Comparison of ENCODE assay signal across 8 cellular contexts in genomic region chr19:7533925-7534480, GRCh38. TPM values are rescaled to one million over a fixed set of nuclear protein-coding genes. Genes with fewer than 3 reads are reported as not detected.
DNase-seq lines count a peak whose midpoint lies in the region; ATAC-seq and TF ChIP-seq lines count a peak whose summit lies in the region.

No MANE protein-coding gene starts in this region.

- no peaks in the 10 kb centered on the region for H3K9me3 Mint-ChIP-seq in HFFc6
- no peaks in the 10 kb centered on the region for H3K9me3 Mint-ChIP-seq in chondrocyte (ENCODE audit: low read depth)

- H3K36me3 Mint-ChIP-seq in HFFc6 (ENCODE audit: low read depth) (peaks cover 10% of the 10 kb centered on the region), chondrocyte (ENCODE audit: low read depth) (peaks cover 10% of the 10 kb centered on the region)

- H3K27ac Mint-ChIP-seq in HFFc6, result peak overlapping the region; percentile 97
- H3K27ac Mint-ChIP-seq in chondrocyte (ENCODE audit: unreplicated experiment), result peak overlapping the region; percentile 98

- TF ChIP-seq CTCF in C4-2B (conservative IDR thresholded peaks at IDR 0.05) (no peak), HFFc6 (IDR thresholded peaks at IDR 0.05) (no peak), chondrocyte (IDR thresholded peaks at IDR 0.05) (no peak)

- peak; percentile 75 for DNase-seq in HFFc6
- DNase-seq in NCI-H510A (lab: John Stamatoyannopoulos, UW), result peak; percentile 72
- peak; percentile 88 for DNase-seq in activated CD4-positive, alpha-beta T cell treated with anti-CD3 and anti-CD28 coated beads for 48 hours
- DNase-seq in chondrocyte (ENCODE audit: low spot score), result no peak
- peak; percentile 45 for DNase-seq in kidney glomerular epithelial cell (lab: John Stamatoyannopoulos, UW)
- peak; percentile 88 for DNase-seq in stimulated activated CD4-positive, alpha-beta T cell treated with anti-CD3 and anti-CD28 coated beads, Interleukin-15, amount 100 ng/mL, for 24 hours

- peak overlapping the region; percentile 70 for H3K27ac ChIP-seq in C4-2B

- no peak for ATAC-seq in GM18519 (IDR thresholded peaks at IDR 0.05; ENCODE audit: low FRiP score, unreplicated experiment)

- H3K4me1 Mint-ChIP-seq in HFFc6 (ENCODE audit: low read depth), result peaks cover 19% of the 10 kb centered on the region
- H3K4me1 Mint-ChIP-seq in chondrocyte (ENCODE audit: low read depth), result peaks cover 28% of the 10 kb centered on the region

- H3K27me3 Mint-ChIP-seq in HFFc6 (ENCODE audit: insufficient read depth), result peaks cover 3% of the 10 kb centered on the region
- H3K27me3 Mint-ChIP-seq in chondrocyte (ENCODE audit: low read depth), result no peaks in the 10 kb centered on the region

- H3K4me3 Mint-ChIP-seq in HFFc6 (peak overlapping the region; percentile 98), chondrocyte (ENCODE audit: unreplicated experiment) (peak overlapping the region; percentile 98)

RNA-seq across cellular contexts. Expression of gene PNPLA6, which starts 1.5 kb away (rescaled TPM):
- 100 to 1,000 TPM; 123 to 157 (median 138) TPM for total RNA-seq in HFFc6 (2021; fragmentation: NEBNext Ultra II Directional; extraction: Animal tissue kit (Norgen Biotek cat#: 25700))
- 78.1 to 97.9 TPM (median 87.9 TPM) in 3 replicates for total RNA-seq in chondrocyte

RNA-seq across cellular contexts. Expression of gene MCOLN1, which starts 11.6 kb away (rescaled TPM):
- 10 to 100 TPM; 18.2 to 28.7 (median 21.3) TPM for total RNA-seq in HFFc6 (2021; fragmentation: NEBNext Ultra II Directional; extraction: Animal tissue kit (Norgen Biotek cat#: 25700))
- total RNA-seq in chondrocyte, result 25.9 to 27.9 TPM (median 27.8 TPM) in 3 replicates

RNA-seq across cellular contexts. Expression of gene ZNF358, which starts 18.1 kb away (rescaled TPM):
- 10 to 100 TPM; 30.0 to 41.1 (median 35.8) TPM for total RNA-seq in HFFc6 (2021; fragmentation: NEBNext Ultra II Directional; extraction: Animal tissue kit (Norgen Biotek cat#: 25700))
- 72.8 to 78.9 TPM (median 78.1 TPM) in 3 replicates for total RNA-seq in chondrocyte

RNA-seq across cellular contexts. Expression of gene PEX11G, which starts 45.2 kb away (rescaled TPM):
- total RNA-seq in HFFc6 (2021; fragmentation: NEBNext Ultra II Directional; extraction: Animal tissue kit (Norgen Biotek cat#: 25700)), result 1 to 10 TPM in 3 of 6 experiments, under 1 TPM in 3; 0.51 to 2.8 (median 1.0) TPM
- 1.7 to 2.6 TPM (median 2.3 TPM) in 3 replicates for total RNA-seq in chondrocyte
